ENCODE assay signal across 8 cellular contexts in genomic region chr20:36572701-36573102, GRCh38. TPM values are rescaled to one million over a fixed set of nuclear protein-coding genes. Genes with fewer than 3 reads are reported as not detected.
DNase-seq lines count a peak whose midpoint lies in the region; ATAC-seq, FAIRE-seq and TF ChIP-seq lines count a peak whose summit lies in the region.

No MANE protein-coding gene starts in this region.

- ATAC-seq in DND-41 (ENCODE audit: insufficient read depth, low read depth) = peak; percentile 3; the same call in 2 of the 3 replicates
- ATAC-seq in HG02642 (IDR thresholded peaks at IDR 0.05; ENCODE audit: poor library complexity, unreplicated experiment) = peak; percentile 5
- no peak for ATAC-seq in GM21717 (IDR thresholded peaks at IDR 0.05; ENCODE audit: unreplicated experiment)

- intact Hi-C loops in kidney (cut with DNase I) = no loop called here

- H3K9ac ChIP-seq in DND-41 (ENCODE audit: low read depth, low read length) (peak overlapping the region; percentile 56), SU-DHL-6 (ENCODE audit: low read length) (peak overlapping the region; percentile 99), kidney (ENCODE audit: low read length in 2 of 2) (peak overlapping the region; percentile 11 to 86)

- H3K4me3 ChIP-seq in DND-41 (ENCODE audit: low read depth in 1 of 2, low read length in 2 of 2) = peak overlapping the region; percentile 13 to 58; a peak in 3 of 4 replicates
- H3K4me3 ChIP-seq in SU-DHL-6 (ENCODE audit: insufficient read depth, low read length, poor library complexity, severe bottlenecking) = peak overlapping the region; percentile 60
- H3K4me3 ChIP-seq in kidney (ENCODE audit: low read length in 2 of 2) = peak overlapping the region; percentile 70 to 79

- DNase-seq in DND-41 = no peak
- no peak for DNase-seq in kidney
- peak; percentile 58 to 64 for DNase-seq in stimulated activated CD4-positive, alpha-beta T cell treated with anti-CD3 and anti-CD28 coated beads, Interleukin-2, amount 100 ng/mL, for 48 hours
- no peak for DNase-seq in NCI-H2081 (lab: John Stamatoyannopoulos, UW)

- peak overlapping the region; percentile 95 for H3K4me2 ChIP-seq in DND-41 (ENCODE audit: insufficient read depth, low read length)
- H3K4me2 ChIP-seq in SU-DHL-6 (ENCODE audit: low read depth, low read length, poor library complexity, severe bottlenecking) = peak overlapping the region; percentile 79

- TF ChIP-seq CTCF in DND-41 (IDR thresholded peaks at IDR 0.05; ENCODE audit: borderline replicate concordance, extremely low read depth, low read length, poor library complexity, severe bottlenecking) = no peak
- TF ChIP-seq CTCF in SU-DHL-6 (IDR thresholded peaks at IDR 0.05; ENCODE audit: insufficient read depth, low read length, poor library complexity, severe bottlenecking) = no peak
- no peak for TF ChIP-seq CTCF in kidney (IDR thresholded peaks at IDR 0.05; ENCODE audit: borderline replicate concordance, extremely low read depth, insufficient read depth)

- H3K36me3 ChIP-seq in DND-41 (ENCODE audit: insufficient read depth, low read length) = peaks cover 17% of the 10 kb centered on the region
- no peaks in the 10 kb centered on the region for H3K36me3 ChIP-seq in SU-DHL-6 (ENCODE audit: low read length)
- H3K36me3 ChIP-seq in kidney (ENCODE audit: control insufficient read depth in 1 of 2, insufficient read depth in 2 of 2, low read length in 2 of 2) = no peaks in the 10 kb centered on the region

- FAIRE-seq in kidney (lab: Jason Lieb, UNC) = no peak

- peak overlapping the region; percentile 78 for H3K27ac ChIP-seq in DND-41 (ENCODE audit: low read length)
- H3K27ac ChIP-seq in SU-DHL-6 (ENCODE audit: low read depth, low read length) = peak overlapping the region; percentile 27
- H3K27ac ChIP-seq in angular gyrus (ENCODE audit: low read depth, low read length) = peak overlapping the region; percentile 56
- peak overlapping the region; percentile 87 to 93 for H3K27ac ChIP-seq in kidney (ENCODE audit: low read depth in 2 of 2, low read length in 2 of 2)

- H3K9me2 ChIP-seq in SU-DHL-6 (replicated peaks; ENCODE audit: insufficient read depth, low read length) = no peaks in the 10 kb centered on the region

- peak overlapping the region; percentile 89 for H2AFZ ChIP-seq in DND-41 (ENCODE audit: low read depth, low read length)
- H2AFZ ChIP-seq in SU-DHL-6 (ENCODE audit: low read depth, low read length, severe bottlenecking) = peak overlapping the region; percentile 93

- peaks cover 37% of the 10 kb centered on the region for H3K4me1 ChIP-seq in DND-41 (ENCODE audit: insufficient read depth, low read length)
- H3K4me1 ChIP-seq in kidney (ENCODE audit: control insufficient read depth in 1 of 2, insufficient read depth in 1 of 2, low read depth in 1 of 2, low read length in 2 of 2) = peaks cover 7 to 15% of the 10 kb centered on the region in 2 donors

- peaks cover 22% of the 10 kb centered on the region for H4K20me1 ChIP-seq in DND-41 (ENCODE audit: insufficient read depth, low read length)
- H4K20me1 ChIP-seq in SU-DHL-6 (ENCODE audit: low read depth, low read length) = 0 out of 2 replicates have a peak, but pooled peaks cover 3% of the 10 kb centered on the region

- no peaks in the 10 kb centered on the region for H3K27me3 ChIP-seq in DND-41 (ENCODE audit: insufficient read depth, low read length, poor library complexity)
- no peaks in the 10 kb centered on the region for H3K27me3 ChIP-seq in SU-DHL-6 (ENCODE audit: low read length)

- H3K9me3 ChIP-seq in DND-41 (ENCODE audit: insufficient read depth, low read length, severe bottlenecking) (no peaks in the 10 kb centered on the region), SU-DHL-6 (ENCODE audit: insufficient read depth, low read length) (no peaks in the 10 kb centered on the region), kidney (ENCODE audit: control insufficient read depth in 1 of 2, low read length in 2 of 2) (no peaks in the 10 kb centered on the region)

- H3F3A ChIP-seq in SU-DHL-6 (ENCODE audit: insufficient read depth) = peaks cover 20% of the 10 kb centered on the region

- H3K79me2 ChIP-seq in DND-41 (ENCODE audit: insufficient read depth, low read length) (peaks cover 43% of the 10 kb centered on the region), SU-DHL-6 (ENCODE audit: insufficient read depth, low read length) (peaks cover 40% of the 10 kb centered on the region)

RNA-seq across cellular contexts. Expression of gene TGIF2, which starts 0.7 kb away (rescaled TPM):
- 15.3 TPM for total RNA-seq in kidney
- 11.0 TPM for polyA plus RNA-seq in kidney (ENCODE audit: insufficient read depth, low read depth, low replicate concordance)

RNA-seq across cellular contexts. Expression of gene MYL9, which starts 31.4 kb away (rescaled TPM):
- 294 TPM for total RNA-seq in kidney
- 576 TPM for polyA plus RNA-seq in kidney (ENCODE audit: insufficient read depth, low read depth, low replicate concordance)

RNA-seq across cellular contexts. Expression of gene RAB5IF, which starts 32.9 kb away (rescaled TPM):
- total RNA-seq in kidney = 71.0 TPM
- 110 TPM for polyA plus RNA-seq in kidney (ENCODE audit: insufficient read depth, low read depth, low replicate concordance)

Comparison
In these comparisons a context has a peak if more than half of its experiments do, and no peak if none do; other contexts are left out.
1. DNase-seq: peak in stimulated activated CD4-positive, alpha-beta T cell treated with anti-CD3 and anti-CD28 coated beads, Interleukin-2, amount 100 ng/mL, for 48 hours (2 of 2); none in DND-41 (single experiment), kidney (single experiment) and NCI-H2081 (0 of 2).
2. H3K27ac ChIP-seq: peak in every context shown above with its lines; median percentile 90 in kidney; 78 in DND-41; 56 in angular gyrus; 27 in SU-DHL-6.
3. H3K9ac ChIP-seq: peak in every context shown above with its lines; median percentile 99 in SU-DHL-6; 56 in DND-41; 48 in kidney.
4. Peak in every context shown above with its lines, with median percentiles within 50 percentile points of each other: H3K4me3 ChIP-seq.